Comparison of ENCODE assay signal across 8 cellular contexts in the genomic region with DNA sequence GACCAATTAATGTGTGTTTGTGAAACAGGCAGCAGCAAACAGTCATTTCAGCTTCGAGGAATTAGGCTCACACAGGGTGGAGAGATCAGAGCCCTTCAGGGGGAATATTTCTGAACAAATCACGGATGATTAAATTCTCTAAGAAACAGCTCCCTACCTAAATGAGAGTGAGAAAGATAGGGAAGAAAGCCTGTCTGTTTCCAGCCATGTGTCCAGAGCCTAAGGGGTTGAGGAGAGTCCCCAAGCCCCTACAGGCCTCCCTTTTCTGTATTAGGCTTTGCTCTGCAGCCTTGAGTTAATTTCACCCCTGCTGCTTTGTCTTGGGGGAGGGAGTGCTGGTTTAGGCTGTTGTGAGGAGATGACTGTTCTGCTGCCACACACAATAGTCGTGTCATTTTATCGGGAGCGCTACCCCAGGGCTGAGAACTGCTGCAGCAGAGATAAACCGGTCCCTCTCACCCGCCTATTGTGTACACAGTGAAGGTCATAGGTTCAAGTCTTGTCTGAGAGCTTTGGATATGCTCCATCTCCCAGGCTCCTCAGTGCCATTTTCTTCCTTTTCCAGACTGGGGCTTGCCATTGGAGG. TPM values are rescaled to one million over a fixed set of nuclear protein-coding genes. Genes with fewer than 3 reads are reported as not detected.
DNase-seq lines count a peak whose midpoint lies in the region; ATAC-seq and TF ChIP-seq lines count a peak whose summit lies in the region.

No MANE protein-coding gene starts in this region.

- H3K4me1 Mint-ChIP-seq in Calu3 (ENCODE audit: low read depth, unreplicated experiment) (peaks cover 40% of the 10 kb centered on the region), IgD-negative memory B cell (peaks cover 45 to 49% (median 46%) of the 10 kb centered on the region in 3 donors)
- H3K4me1 Mint-ChIP-seq in activated CD4-positive, alpha-beta memory T cell treated with anti-CD3 and anti-CD28 coated beads, Interleukin-2, amount 10 ng/mL, durations not matched to agents 7 days and 5 days = peaks cover 48% of the 10 kb centered on the region
- H3K4me1 Mint-ChIP-seq in naive thymus-derived CD4-positive, alpha-beta T cell = peaks cover 59 to 91% (median 86%) of the 10 kb centered on the region in 7 donors

- POLR2A ChIA-PET in activated CD4-positive, alpha-beta memory T cell treated with anti-CD3 and anti-CD28 coated beads, Interleukin-2, amount 10 ng/mL, durations not matched to agents 7 days and 5 days (lab: Charles Lee) = interaction anchor here (0.6 to 4.1 kb wide), 9 partner anchors 8 to 432 kb away, joined by 3 to 25 read pairs (median 4); a partner anchor contains a TSS
- POLR2A ChIA-PET in naive thymus-derived CD4-positive, alpha-beta T cell (lab: Charles Lee) = interaction anchor here (0.5 to 2.2 kb wide), 9 partner anchors 10 to 190 kb away, joined by 3 to 9 read pairs (median 3); no protein-coding TSS in a partner anchor

- peak overlapping the region; percentile 88 for H3K4me3 ChIP-seq in naive thymus-derived CD4-positive, alpha-beta T cell (ENCODE audit: low read length)
- H3K4me3 ChIP-seq in thoracic aorta = peak overlapping the region; percentile 79

- DNase-seq in Calu3 = peak; percentile 17
- peak; percentile 22 for DNase-seq in activated CD4-positive, alpha-beta memory T cell treated with anti-CD3 and anti-CD28 coated beads, Interleukin-2, amount 10 ng/mL, durations not matched to agents 7 days and 5 days
- peak in 5 of 9 donors; percentile 32 to 45 (median 41) for DNase-seq in naive thymus-derived CD4-positive, alpha-beta T cell
- DNase-seq in thoracic aorta (ENCODE audit: low spot score) = no peak

- peaks cover 33% of the 10 kb centered on the region for H3K36me3 Mint-ChIP-seq in Calu3 (ENCODE audit: insufficient read depth, unreplicated experiment)
- no peaks in the 10 kb centered on the region for H3K36me3 Mint-ChIP-seq in IgD-negative memory B cell
- H3K36me3 Mint-ChIP-seq in activated CD4-positive, alpha-beta memory T cell treated with anti-CD3 and anti-CD28 coated beads, Interleukin-2, amount 10 ng/mL, durations not matched to agents 7 days and 5 days (ENCODE audit: low read depth) = peaks cover 16% of the 10 kb centered on the region
- H3K36me3 Mint-ChIP-seq in naive thymus-derived CD4-positive, alpha-beta T cell = peaks cover 0 to 9% (median 6%) of the 10 kb centered on the region in 5 donors

- H3K27me3 Mint-ChIP-seq in Calu3 (ENCODE audit: unreplicated experiment) (no peaks in the 10 kb centered on the region), IgD-negative memory B cell (no peaks in the 10 kb centered on the region)
- no peaks in the 10 kb centered on the region for H3K27me3 Mint-ChIP-seq in activated CD4-positive, alpha-beta memory T cell treated with anti-CD3 and anti-CD28 coated beads, Interleukin-2, amount 10 ng/mL, durations not matched to agents 7 days and 5 days
- H3K27me3 Mint-ChIP-seq in naive thymus-derived CD4-positive, alpha-beta T cell = no peaks in the 10 kb centered on the region

- CTCF ChIA-PET in Calu3 (lab: Charles Lee) = interaction anchor here (0.6 to 0.7 kb wide), 2 partner anchors 190 to 215 kb away, joined by 3 to 5 read pairs; no protein-coding TSS in a partner anchor
- CTCF ChIA-PET in activated CD4-positive, alpha-beta memory T cell treated with anti-CD3 and anti-CD28 coated beads, Interleukin-2, amount 10 ng/mL, durations not matched to agents 7 days and 5 days (lab: Charles Lee) = interaction anchor here (0.5 to 0.7 kb wide), 2 partner anchors 11 to 97 kb away, joined by 3 read pairs; no protein-coding TSS in a partner anchor
- CTCF ChIA-PET in naive thymus-derived CD4-positive, alpha-beta T cell (lab: Charles Lee) = interaction anchor here (0.6 to 1.9 kb wide), 3 partner anchors 34 to 272 kb away, joined by 3 to 6 read pairs (median 5); no protein-coding TSS in a partner anchor

- peak overlapping the region; percentile 57 for H3K27ac Mint-ChIP-seq in Calu3 (ENCODE audit: unreplicated experiment)
- peak overlapping the region; percentile 48 to 90 (median 88) for H3K27ac Mint-ChIP-seq in IgD-negative memory B cell
- H3K27ac Mint-ChIP-seq in activated CD4-positive, alpha-beta memory T cell treated with anti-CD3 and anti-CD28 coated beads, Interleukin-2, amount 10 ng/mL, durations not matched to agents 7 days and 5 days = peak overlapping the region; percentile 69
- H3K27ac Mint-ChIP-seq in naive thymus-derived CD4-positive, alpha-beta T cell = peak overlapping the region; percentile 87 to 97 (median 92)

- H3K4me3 Mint-ChIP-seq in Calu3 (ENCODE audit: low read depth, unreplicated experiment) (peak overlapping the region; percentile 70), IgD-negative memory B cell (peak overlapping the region; percentile 89 to 96 (median 91))
- H3K4me3 Mint-ChIP-seq in activated CD4-positive, alpha-beta memory T cell treated with anti-CD3 and anti-CD28 coated beads, Interleukin-2, amount 10 ng/mL, durations not matched to agents 7 days and 5 days = peak overlapping the region; percentile 81
- peak overlapping the region; percentile 90 to 98 (median 94) for H3K4me3 Mint-ChIP-seq in naive thymus-derived CD4-positive, alpha-beta T cell

- H3K36me3 ChIP-seq in naive thymus-derived CD4-positive, alpha-beta T cell (ENCODE audit: control insufficient read depth in 2 of 3, insufficient read depth in 3 of 3, low read length in 3 of 3) = no peaks in the 10 kb centered on the region
- H3K36me3 ChIP-seq in thoracic aorta = no peaks in the 10 kb centered on the region

- H3K9me3 ChIP-seq in naive thymus-derived CD4-positive, alpha-beta T cell (ENCODE audit: control insufficient read depth in 2 of 3, low read length in 3 of 3) = no peaks in the 10 kb centered on the region
- H3K9me3 ChIP-seq in thoracic aorta = no peaks in the 10 kb centered on the region

- no peaks in the 10 kb centered on the region for H3K27me3 ChIP-seq in naive thymus-derived CD4-positive, alpha-beta T cell (ENCODE audit: control insufficient read depth in 2 of 2, insufficient read depth in 2 of 2, low read length in 2 of 2)
- H3K27me3 ChIP-seq in thoracic aorta (replicated peaks; ENCODE audit: insufficient read depth) = no peaks in the 10 kb centered on the region

- peak; percentile 45 for ATAC-seq in esophagus mucosa
- ATAC-seq in naive thymus-derived CD4-positive, alpha-beta T cell = peak; percentile 58
- ATAC-seq in thoracic aorta (ENCODE audit: insufficient number of reproducible peaks, low FRiP score, low read depth) = no peak
- no peak for ATAC-seq in HG03135 (IDR thresholded peaks at IDR 0.05; ENCODE audit: unreplicated experiment)
- ATAC-seq in GM21717 (IDR thresholded peaks at IDR 0.05; ENCODE audit: unreplicated experiment) = no peak

- intact Hi-C loops in Calu3 (cut with micrococcal nuclease; ENCODE audit: unreplicated experiment) = no loop called here
- intact Hi-C loops in naive thymus-derived CD4-positive, alpha-beta T cell (cut with micrococcal nuclease) = loop anchor here (1.0 to 5.0 kb wide), 8 partner anchors 15 to 298 kb away; a partner anchor contains a TSS

- H3K9me3 Mint-ChIP-seq in Calu3 (ENCODE audit: low read depth, unreplicated experiment) (no peaks in the 10 kb centered on the region), IgD-negative memory B cell (no peaks in the 10 kb centered on the region)
- no peaks in the 10 kb centered on the region for H3K9me3 Mint-ChIP-seq in activated CD4-positive, alpha-beta memory T cell treated with anti-CD3 and anti-CD28 coated beads, Interleukin-2, amount 10 ng/mL, durations not matched to agents 7 days and 5 days
- no peaks in the 10 kb centered on the region for H3K9me3 Mint-ChIP-seq in naive thymus-derived CD4-positive, alpha-beta T cell

- peak overlapping the region; percentile 70 for H3K27ac ChIP-seq in naive thymus-derived CD4-positive, alpha-beta T cell (ENCODE audit: low read depth, low read length)
- H3K27ac ChIP-seq in thoracic aorta = peak overlapping the region; percentile 56 to 68

- no peak for TF ChIP-seq CTCF in Calu3 (IDR thresholded peaks at IDR 0.05; ENCODE audit: unreplicated experiment)
- no peak for TF ChIP-seq CTCF in thoracic aorta (IDR thresholded peaks at IDR 0.05)

- BruUV-seq in Calu3 (replicated peaks; lab: Mats Ljungman, UMichigan) = no TSS peak

- peaks cover 26 to 61% of the 10 kb centered on the region in 2 donors for H3K4me1 ChIP-seq in naive thymus-derived CD4-positive, alpha-beta T cell (ENCODE audit: control insufficient read depth in 2 of 2, insufficient read depth in 2 of 2, low read length in 2 of 2)
- H3K4me1 ChIP-seq in thoracic aorta (ENCODE audit: control insufficient read depth in 1 of 2, low read depth in 2 of 2) = peaks cover 24 to 41% of the 10 kb centered on the region in 2 donors

RNA-seq across cellular contexts. Expression of a gene that starts 1.3 kb away (rescaled TPM):
- total RNA-seq in Calu3 (2022) (48.9 and 50.6 TPM in 2 replicates), esophagus mucosa (17.9 TPM), thoracic aorta (10 to 100 TPM; 25.2 to 38.8 TPM)
- 10.2 TPM for polyA plus RNA-seq in IgD-negative memory B cell
- total RNA-seq in activated CD4-positive, alpha-beta memory T cell treated with anti-CD3 and anti-CD28 coated beads, Interleukin-2, amount 10 ng/mL, durations not matched to agents 7 days and 5 days = 10 to 100 TPM; 30.0 to 34.1 TPM
- 10 to 100 TPM; 55.0 to 89.1 (median 78.3) TPM for total RNA-seq in naive thymus-derived CD4-positive, alpha-beta T cell
- polyA plus RNA-seq in naive thymus-derived CD4-positive, alpha-beta T cell = 10 to 100 TPM; 10.1 to 11.7 TPM

Comparison
In these comparisons a context has a peak if more than half of its experiments do, and no peak if none do; other contexts are left out.
1. ATAC-seq: peak in esophagus mucosa (single experiment) and naive thymus-derived CD4-positive, alpha-beta T cell (single experiment); none in thoracic aorta (single experiment), HG03135 (single experiment) and GM21717 (single experiment).
2. Peak in every context shown above with its lines, with median percentiles within 50 percentile points of each other: H3K27ac Mint-ChIP-seq and H3K4me3 Mint-ChIP-seq.